8 cellular contexts compared by ENCODE assay signal in genomic region chr20:64055893-64056638, GRCh38. TPM values are rescaled to one million over a fixed set of nuclear protein-coding genes. Genes with fewer than 3 reads are reported as not detected.
DNase-seq lines count a peak whose midpoint lies in the region; ATAC-seq and TF ChIP-seq lines count a peak whose summit lies in the region.
"Had no signal": no experiment of that assay in that cellular context is flagged by ENCODE, and none has a peak within 500 bp of the region (broad histone marks: within the 10 kb centered on the region; RNA-seq: fewer than 3 reads in every experiment).

No MANE protein-coding gene starts in this region.

- no peak overlapping the region for H3K4me2 ChIP-seq in IMR-90 (ENCODE audit: low read depth, low read length)

- DNase-seq in IMR-90 = peak; percentile 19
- DNase-seq in endodermal cell = peak; percentile 71
- no peak for DNase-seq in gastrocnemius medialis
- no peak for DNase-seq in stimulated activated CD4-positive, alpha-beta T cell treated with anti-CD3 and anti-CD28 coated beads, Interleukin-4, amount 100 ng/mL, for 1 hour
- DNase-seq in HEK293T (ENCODE audit: extremely low spot score) = no peak
- DNase-seq in activated CD8-positive, alpha-beta T cell treated with anti-CD3 and anti-CD28 coated beads for 36 hours = no peak
- DNase-seq: activated naive CD8-positive, alpha-beta T cell treated with anti-CD3 and anti-CD28 coated beads, Interleukin-2, amount 10 ng/mL, durations not matched to agents 7 days and 5 days; EL had no signal

- H3K4ac ChIP-seq in IMR-90 (ENCODE audit: low read depth, low read length) = no peak overlapping the region

- no TSS peak for BruUV-seq in IMR-90 (replicated peaks; lab: Mats Ljungman, UMichigan)

- no peak overlapping the region for H3K14ac ChIP-seq in IMR-90 (replicated peaks; ENCODE audit: low read depth, low read length)

- H2AK5ac ChIP-seq in IMR-90 (ENCODE audit: low read depth, low read length) = no peak overlapping the region

- H3K27ac ChIP-seq in IMR-90 (ENCODE audit: insufficient read depth, low read length) (no peak overlapping the region), endodermal cell (ENCODE audit: low read depth, low read length) (no peak overlapping the region), gastrocnemius medialis (peak overlapping the region; percentile 54 to 80 (median 74))

- intact Hi-C loops in IMR-90 (cut with micrococcal nuclease) = loop anchor here (2.0 to 5.0 kb wide), 4 partner anchors 17 to 519 kb away; partner anchors contain the start of genes PRPF6 and PTK6
- intact Hi-C loops in gastrocnemius medialis (cut with DNase I; ENCODE audit: low total_unique reads) = no loop called here
- intact Hi-C loops in activated CD8-positive, alpha-beta T cell treated with anti-CD3 and anti-CD28 coated beads for 36 hours (cut with micrococcal nuclease) = no loop called here

- no peaks in the 10 kb centered on the region for H3K79me1 ChIP-seq in IMR-90 (ENCODE audit: low read depth in 1 of 2, low read length in 2 of 2)

- 53% methylated on average over 7 of the region's 22 CpGs; no CpG with 5 or more reads in 1 of the 2 experiments for WGBS in IMR-90 (ENCODE audit: extremely low coverage in 2 of 2, insufficient read length in 1 of 2), 2 experiments
- 83 to 89% methylated on average over 14 to 22 of the region's 22 CpGs for WGBS in endodermal cell (ENCODE audit: insufficient coverage in 1 of 2, insufficient read length in 1 of 2), 2 experiments

- no peak overlapping the region for H3K23ac ChIP-seq in IMR-90 (ENCODE audit: low read depth, low read length)

- H4K91ac ChIP-seq in IMR-90 (ENCODE audit: insufficient read depth, low read depth, low read length) = no peak overlapping the region

- peaks cover 5% of the 10 kb centered on the region for H3K4me1 ChIP-seq in IMR-90 (ENCODE audit: control insufficient read depth, insufficient read depth, low read length)
- peaks cover 24% of the 10 kb centered on the region for H3K4me1 ChIP-seq in endodermal cell (ENCODE audit: control insufficient read depth, insufficient read depth, low read length)
- H3K4me1 ChIP-seq in gastrocnemius medialis = no peaks in the 10 kb centered on the region

- no peak overlapping the region for H4K5ac ChIP-seq in IMR-90 (ENCODE audit: low read depth, low read length)

- peak overlapping the region; percentile 32 for H2AFZ ChIP-seq in IMR-90 (replicated peaks; ENCODE audit: low read length, poor library complexity)

- POLR2A ChIA-PET in IMR-90 (lab: Charles Lee; ENCODE audit: unreplicated experiment) = no interaction called here
- POLR2A ChIA-PET in HEK293T (lab: Yijun Ruan, JAX) = no interaction called here
- POLR2A ChIA-PET in activated CD8-positive, alpha-beta T cell treated with anti-CD3 and anti-CD28 coated beads for 36 hours (lab: Charles Lee) = no interaction called here

- in situ Hi-C loops in IMR-90 (cut with MboI; ENCODE audit: low sequenced_read_pairs) = no loop called here
- in situ Hi-C loops in gastrocnemius medialis (cut with MboI; ENCODE audit: low sequenced_read_pairs in 4 of 4) = no loop called here

- H3K9me3 ChIP-seq in IMR-90 (ENCODE audit: control insufficient read depth, insufficient read depth, low read length) (no peaks in the 10 kb centered on the region), endodermal cell (ENCODE audit: control insufficient read depth, low read length) (no peaks in the 10 kb centered on the region), gastrocnemius medialis (no peaks in the 10 kb centered on the region)

- dilution Hi-C loops in IMR-90 (cut with HindIII; ENCODE audit: low sequenced_read_pairs, unreplicated experiment) = no loop called here

- peaks cover 19% of the 10 kb centered on the region for H3K4me1 Mint-ChIP-seq in endodermal cell
- H3K4me1 Mint-ChIP-seq in activated CD8-positive, alpha-beta T cell treated with anti-CD3 and anti-CD28 coated beads for 36 hours (ENCODE audit: low read depth) = peaks cover 13% of the 10 kb centered on the region

- H3K4me3 ChIP-seq in IMR-90 (ENCODE audit: insufficient read depth, low read depth, low read length) = no peak overlapping the region
- H3K4me3 ChIP-seq in endodermal cell (ENCODE audit: low read length) = no peak overlapping the region
- peak overlapping the region in 1 of 4 donors; percentile 23 for H3K4me3 ChIP-seq in gastrocnemius medialis

- no peak overlapping the region for H3K9ac ChIP-seq in IMR-90 (ENCODE audit: low read depth, low read length)
- no peak overlapping the region for H3K9ac ChIP-seq in endodermal cell (ENCODE audit: extremely low read depth, low read length, poor library complexity, severe bottlenecking)

- no peak overlapping the region for H4K8ac ChIP-seq in IMR-90 (ENCODE audit: low read depth in 2 of 2, low read length in 2 of 2)

- H3K9me1 ChIP-seq in IMR-90 (ENCODE audit: insufficient read depth, low read length) = no peaks in the 10 kb centered on the region

- H3K9me3 Mint-ChIP-seq in endodermal cell = no peaks in the 10 kb centered on the region
- H3K9me3 Mint-ChIP-seq in activated CD8-positive, alpha-beta T cell treated with anti-CD3 and anti-CD28 coated beads for 36 hours = no peaks in the 10 kb centered on the region
- H3K9me3 Mint-ChIP-seq: activated naive CD8-positive, alpha-beta T cell treated with anti-CD3 and anti-CD28 coated beads, Interleukin-2, amount 10 ng/mL, durations not matched to agents 7 days and 5 days had no signal

- H3K36me3 ChIP-seq in IMR-90 (ENCODE audit: control insufficient read depth, insufficient read depth, low read length) (no peaks in the 10 kb centered on the region), endodermal cell (ENCODE audit: control insufficient read depth, insufficient read depth, low read length) (no peaks in the 10 kb centered on the region), gastrocnemius medialis (no peaks in the 10 kb centered on the region)

- no peak overlapping the region for H2BK120ac ChIP-seq in IMR-90 (ENCODE audit: low read depth, low read length)

- H2AK9ac ChIP-seq in IMR-90 (replicated peaks; ENCODE audit: low read depth, low read length, poor library complexity) = no peak overlapping the region

- no peak overlapping the region for H3K27ac Mint-ChIP-seq in endodermal cell
- H3K27ac Mint-ChIP-seq in activated CD8-positive, alpha-beta T cell treated with anti-CD3 and anti-CD28 coated beads for 36 hours = no peak overlapping the region

- no peak overlapping the region for H3K4me3 Mint-ChIP-seq in endodermal cell
- no peak overlapping the region for H3K4me3 Mint-ChIP-seq in activated CD8-positive, alpha-beta T cell treated with anti-CD3 and anti-CD28 coated beads for 36 hours

- H3K36me3 Mint-ChIP-seq in endodermal cell (ENCODE audit: low read depth) = no peaks in the 10 kb centered on the region
- no peaks in the 10 kb centered on the region for H3K36me3 Mint-ChIP-seq in activated CD8-positive, alpha-beta T cell treated with anti-CD3 and anti-CD28 coated beads for 36 hours (ENCODE audit: low read depth)
- H3K36me3 Mint-ChIP-seq: activated naive CD8-positive, alpha-beta T cell treated with anti-CD3 and anti-CD28 coated beads, Interleukin-2, amount 10 ng/mL, durations not matched to agents 7 days and 5 days had no signal

- TF ChIP-seq CTCF in IMR-90 (conservative IDR thresholded peaks at IDR 0.05; ENCODE audit: low read depth, low read length) = no peak
- TF ChIP-seq CTCF in endodermal cell (conservative IDR thresholded peaks at IDR 0.05) = no peak
- TF ChIP-seq CTCF in gastrocnemius medialis (IDR thresholded peaks at IDR 0.05 in 4 of 5, conservative IDR thresholded peaks at IDR 0.05 in 1 of 5) = no peak
- no peak for TF ChIP-seq CTCF in activated CD8-positive, alpha-beta T cell treated with anti-CD3 and anti-CD28 coated beads for 36 hours (IDR thresholded peaks at IDR 0.05)

- no peak overlapping the region for H2BK15ac ChIP-seq in IMR-90 (ENCODE audit: low read depth, low read length)

- no peak for TF ChIP-seq RAD21 in IMR-90 (IDR thresholded peaks at IDR 0.05; ENCODE audit: low read length)

- peaks cover 10% of the 10 kb centered on the region for H3K27me3 Mint-ChIP-seq in endodermal cell (ENCODE audit: insufficient read depth)
- peaks cover 15% of the 10 kb centered on the region for H3K27me3 Mint-ChIP-seq in activated CD8-positive, alpha-beta T cell treated with anti-CD3 and anti-CD28 coated beads for 36 hours

- H2BK20ac ChIP-seq in IMR-90 (ENCODE audit: low read depth, low read length) = no peak overlapping the region

- no peak overlapping the region for H3K56ac ChIP-seq in IMR-90 (ENCODE audit: extremely low read depth, insufficient read depth, low read length)

- TF ChIP-seq POLR2A in IMR-90 (IDR thresholded peaks at IDR 0.05; ENCODE audit: low read depth, low read length) (no peak), gastrocnemius medialis (IDR thresholded peaks at IDR 0.05) (no peak)

- CTCF ChIA-PET in IMR-90 (lab: Yijun Ruan, JAX) = interaction anchor here (0.7 kb wide), 1 partner anchor 99 kb away, joined by 3 read pairs; no protein-coding TSS in a partner anchor
- CTCF ChIA-PET in HEK293T (lab: Yijun Ruan, JAX) = interaction anchor here (2.2 kb wide), 1 partner anchor 18 kb away, joined by 10 read pairs; no protein-coding TSS in a partner anchor
- CTCF ChIA-PET in activated CD8-positive, alpha-beta T cell treated with anti-CD3 and anti-CD28 coated beads for 36 hours (lab: Charles Lee) = interaction anchor here (5.0 kb wide), 1 partner anchor 17 kb away, joined by 47 read pairs; no protein-coding TSS in a partner anchor

- H4K20me1 ChIP-seq in IMR-90 (ENCODE audit: insufficient read depth, low read length) = no peaks in the 10 kb centered on the region

- no peak overlapping the region for H2BK5ac ChIP-seq in IMR-90 (ENCODE audit: low read depth, low read length, poor library complexity, severe bottlenecking)

- no peak overlapping the region for H3K18ac ChIP-seq in IMR-90 (ENCODE audit: low read depth, low read length)

- no peak for ATAC-seq in IMR-90 (ENCODE audit: low read depth)
- peak in 1 of 2 donors; percentile 22 for ATAC-seq in gastrocnemius medialis
- ATAC-seq in activated CD8-positive, alpha-beta T cell treated with anti-CD3 and anti-CD28 coated beads for 36 hours = no peak

- H3K27me3 ChIP-seq in IMR-90 (ENCODE audit: control insufficient read depth, insufficient read depth, low read length) (peaks cover 16% of the 10 kb centered on the region; the same call in 1 of the 2 replicates), endodermal cell (ENCODE audit: control insufficient read depth, insufficient read depth, low read length, poor library complexity, severe bottlenecking) (no peaks in the 10 kb centered on the region), gastrocnemius medialis (peaks cover 1 to 2% (median 1%) of the 10 kb centered on the region in 3 donors)

RNA-seq across cellular contexts. Expression of gene SOX18, which starts 6.6 kb away (rescaled TPM):
- total RNA-seq in IMR-90 (2012; rRNA removed) (not detected in 2 replicates), endodermal cell (1 to 10 TPM; 2.3 to 2.8 TPM), gastrocnemius medialis (1 to 10 TPM; 2.9 to 6.5 (median 5.6) TPM)
- not detected in 2 replicates for polyA plus RNA-seq in IMR-90 (2012; rRNA removed)
- 0.03 TPM in 1 of 2 replicates, not detected in the other for polyA plus RNA-seq in IMR-90 (2012; cell fraction: cytosol; rRNA removed)
- polyA plus RNA-seq in IMR-90 (2012; cell fraction: nucleus; rRNA removed; ENCODE audit: low replicate concordance) = 0.03 TPM in 1 of 2 replicates, not detected in the other
- polyA plus RNA-seq in endodermal cell (2013, experiment 1 of 2) = 0.57 TPM
- polyA plus RNA-seq in endodermal cell (2013, experiment 2 of 2) = 0.95 TPM
- total RNA-seq in activated CD8-positive, alpha-beta T cell treated with anti-CD3 and anti-CD28 coated beads for 36 hours = not detected

RNA-seq across cellular contexts. Expression of gene TCEA2, which starts 6.9 kb away (rescaled TPM):
- total RNA-seq in IMR-90 (2012; rRNA removed) (8.9 and 9.3 TPM in 2 replicates), endodermal cell (100 to 1,000 TPM in 1 of 2 donors, 10 to 100 TPM in 1; 64.3 to 110 TPM), gastrocnemius medialis (10 to 100 TPM in 1 of 4 donors, 1 to 10 TPM in 3; 8.4 to 21.0 (median 8.8) TPM)
- polyA plus RNA-seq in IMR-90 (2012; rRNA removed) = 28.9 and 30.0 TPM in 2 replicates
- polyA plus RNA-seq in IMR-90 (2012; cell fraction: cytosol; rRNA removed) = 53.8 and 63.8 TPM in 2 replicates
- 76.1 and 133 TPM in 2 replicates for polyA plus RNA-seq in IMR-90 (2012; cell fraction: nucleus; rRNA removed; ENCODE audit: low replicate concordance)
- 82.9 TPM for polyA plus RNA-seq in endodermal cell (2013, experiment 1 of 2)
- polyA plus RNA-seq in endodermal cell (2013, experiment 2 of 2) = 77.1 TPM
- total RNA-seq in activated CD8-positive, alpha-beta T cell treated with anti-CD3 and anti-CD28 coated beads for 36 hours = 10 to 100 TPM; 30.0 to 33.0 TPM

RNA-seq across cellular contexts. Expression of gene C20orf204, which starts 20.1 kb away (rescaled TPM):
- total RNA-seq in IMR-90 (2012; rRNA removed) (0.18 and 0.28 TPM in 2 replicates), endodermal cell (1 to 10 TPM; 4.0 to 4.1 TPM), gastrocnemius medialis (under 1 TPM in 3 of 4 donors, not detected in 1; 0.16 to 0.66 (median 0.33) TPM)
- polyA plus RNA-seq in IMR-90 (2012; rRNA removed) = 0.09 and 0.11 TPM in 2 replicates
- polyA plus RNA-seq in IMR-90 (2012; cell fraction: cytosol; rRNA removed) = 0.04 and 0.11 TPM in 2 replicates
- polyA plus RNA-seq in IMR-90 (2012; cell fraction: nucleus; rRNA removed; ENCODE audit: low replicate concordance) = 1.0 and 2.4 TPM in 2 replicates
- 0.78 TPM for polyA plus RNA-seq in endodermal cell (2013, experiment 1 of 2)
- polyA plus RNA-seq in endodermal cell (2013, experiment 2 of 2) = 0.75 TPM
- total RNA-seq in activated CD8-positive, alpha-beta T cell treated with anti-CD3 and anti-CD28 coated beads for 36 hours = 1 to 10 TPM; 2.8 to 4.7 TPM

RNA-seq across cellular contexts. Expression of gene RGS19, which starts 23.3 kb away (rescaled TPM):
- total RNA-seq in IMR-90 (2012; rRNA removed) (7.7 and 8.1 TPM in 2 replicates), endodermal cell (10 to 100 TPM; 14.6 to 15.8 TPM), gastrocnemius medialis (1 to 10 TPM in 3 of 4 donors, under 1 TPM in 1; 0.92 to 7.7 (median 3.5) TPM)
- polyA plus RNA-seq in IMR-90 (2012; rRNA removed) = 17.5 and 21.5 TPM in 2 replicates
- 9.7 and 22.3 TPM in 2 replicates for polyA plus RNA-seq in IMR-90 (2012; cell fraction: cytosol; rRNA removed)
- polyA plus RNA-seq in IMR-90 (2012; cell fraction: nucleus; rRNA removed; ENCODE audit: low replicate concordance) = 8.4 and 19.7 TPM in 2 replicates
- polyA plus RNA-seq in endodermal cell (2013, experiment 1 of 2) = 10.7 TPM
- polyA plus RNA-seq in endodermal cell (2013, experiment 2 of 2) = 10.8 TPM
- total RNA-seq in activated CD8-positive, alpha-beta T cell treated with anti-CD3 and anti-CD28 coated beads for 36 hours = 10 to 100 TPM; 42.5 to 44.1 TPM

RNA-seq across cellular contexts. Expression of gene OPRL1, which starts 23.8 kb away (rescaled TPM):
- total RNA-seq in IMR-90 (2012; rRNA removed) (0.28 and 0.36 TPM in 2 replicates), endodermal cell (1 to 10 TPM; 4.1 to 5.5 TPM), gastrocnemius medialis (under 1 TPM; 0.10 to 0.68 (median 0.15) TPM)
- 1.1 and 1.2 TPM in 2 replicates for polyA plus RNA-seq in IMR-90 (2012; rRNA removed)
- polyA plus RNA-seq in IMR-90 (2012; cell fraction: cytosol; rRNA removed) = 0.80 and 1.9 TPM in 2 replicates
- 1.2 and 2.6 TPM in 2 replicates for polyA plus RNA-seq in IMR-90 (2012; cell fraction: nucleus; rRNA removed; ENCODE audit: low replicate concordance)
- polyA plus RNA-seq in endodermal cell (2013, experiment 1 of 2) = 3.0 TPM
- polyA plus RNA-seq in endodermal cell (2013, experiment 2 of 2) = 2.8 TPM
- total RNA-seq in activated CD8-positive, alpha-beta T cell treated with anti-CD3 and anti-CD28 coated beads for 36 hours = under 1 TPM; 0.61 to 0.63 TPM

Comparison
In these comparisons a context has a peak if more than half of its experiments do, and no peak if none do; other contexts are left out.
1. DNase-seq: peak in IMR-90 (single experiment) and endodermal cell (single experiment); none in gastrocnemius medialis (0 of 2), stimulated activated CD4-positive, alpha-beta T cell treated with anti-CD3 and anti-CD28 coated beads, Interleukin-4, amount 100 ng/mL, for 1 hour (single experiment), HEK293T (single experiment) and activated CD8-positive, alpha-beta T cell treated with anti-CD3 and anti-CD28 coated beads for 36 hours (single experiment).
2. H3K27ac ChIP-seq: peak in gastrocnemius medialis (4 of 4); none in IMR-90 (single experiment) and endodermal cell (single experiment).